23 cellular contexts compared by ENCODE assay signal in genomic region chr20:33611106-33611505, GRCh38. TPM values are rescaled to one million over a fixed set of nuclear protein-coding genes. Genes with fewer than 3 reads are reported as not detected.
"Had no signal": no experiment of that assay in that cellular context is flagged by ENCODE, and none has a peak within 500 bp of the region (broad histone marks: within the 10 kb centered on the region; RNA-seq: fewer than 3 reads in every experiment).

No MANE protein-coding gene starts in this region.

- H3K9ac ChIP-seq: parathyroid adenoma had no signal

- H3K79me2 ChIP-seq: parathyroid adenoma had no signal

- H3K4me1 Mint-ChIP-seq: immature natural killer cell; nephron progenitor cell; stimulated activated naive CD8-positive, alpha-beta T cell treated with anti-CD3 and anti-CD28 coated beads, Interleukin-15, amount 100 ng/mL, for 72 hours had no signal

- H3K9me3 ChIP-seq: esophagus muscularis mucosa, gastrocnemius medialis, prostate gland, sigmoid colon, testis, transverse colon had no signal

- H3K4me3 Mint-ChIP-seq: effector memory CD8-positive, alpha-beta T cell; immature natural killer cell; naive thymus-derived CD4-positive, alpha-beta T cell; nephron progenitor cell; stimulated activated naive B cell treated with anti-CD40 and anti-IgM and Interleukin-4, amounts not matched to agents 10 μg/mL and 1 μg/mL and 100 μg/mL, for 72 hours; stimulated activated naive CD8-positive, alpha-beta T cell treated with anti-CD3 and anti-CD28 coated beads, Interleukin-15, amount 100 ng/mL, for 72 hours had no signal

- H3K27me3 ChIP-seq: esophagus muscularis mucosa, gastrocnemius medialis, sigmoid colon, testis, transverse colon had no signal

- H3K9me3 Mint-ChIP-seq: effector memory CD8-positive, alpha-beta T cell; immature natural killer cell; naive thymus-derived CD4-positive, alpha-beta T cell; nephron progenitor cell; stimulated activated naive B cell treated with anti-CD40 and anti-IgM and Interleukin-4, amounts not matched to agents 10 μg/mL and 1 μg/mL and 100 μg/mL, for 72 hours; stimulated activated naive CD8-positive, alpha-beta T cell treated with anti-CD3 and anti-CD28 coated beads, Interleukin-15, amount 100 ng/mL, for 72 hours had no signal

- H3K27ac ChIP-seq: epithelial cell of prostate, esophagus muscularis mucosa, gastrocnemius medialis, parathyroid adenoma, sigmoid colon, skin epidermis, testis, transverse colon had no signal

- ATAC-seq: effector memory CD8-positive, alpha-beta T cell; gastrocnemius medialis; naive thymus-derived CD4-positive, alpha-beta T cell; stimulated activated naive B cell treated with anti-CD40 and anti-IgM and Interleukin-4, amounts not matched to agents 10 μg/mL and 1 μg/mL and 100 μg/mL, for 72 hours; stimulated activated naive CD8-positive, alpha-beta T cell treated with anti-CD3 and anti-CD28 coated beads, Interleukin-15, amount 100 ng/mL, for 72 hours had no signal

- H3K27ac Mint-ChIP-seq: nephron progenitor cell had no signal

- H3K4me3 ChIP-seq: esophagus muscularis mucosa, gastrocnemius medialis, prostate gland, sigmoid colon, skin epidermis, testis, transverse colon had no signal

- DNase-seq: effector memory CD8-positive, alpha-beta T cell; gastrocnemius medialis; immature natural killer cell; naive thymus-derived CD4-positive, alpha-beta T cell; nephron progenitor cell; sigmoid colon; stimulated activated CD4-positive, alpha-beta T cell treated with anti-CD3 and anti-CD28 coated beads, Interleukin-2, amount 100 ng/mL, for 24 hours; stimulated activated CD4-positive, alpha-beta T cell treated with anti-CD3 and anti-CD28 coated beads, Interleukin-4, amount 100 ng/mL, for 4 hours; stimulated activated naive B cell treated with anti-CD40 and anti-IgM and Interleukin-4, amounts not matched to agents 10 μg/mL and 1 μg/mL and 100 μg/mL, for 72 hours; stimulated activated naive CD8-positive, alpha-beta T cell treated with anti-CD3 and anti-CD28 coated beads, Interleukin-15, amount 100 ng/mL, for 72 hours; testis; transverse colon had no signal

- H2AFZ ChIP-seq: parathyroid adenoma had no signal

- H3K27me3 Mint-ChIP-seq: effector memory CD8-positive, alpha-beta T cell; naive thymus-derived CD4-positive, alpha-beta T cell; stimulated activated naive B cell treated with anti-CD40 and anti-IgM and Interleukin-4, amounts not matched to agents 10 μg/mL and 1 μg/mL and 100 μg/mL, for 72 hours; stimulated activated naive CD8-positive, alpha-beta T cell treated with anti-CD3 and anti-CD28 coated beads, Interleukin-15, amount 100 ng/mL, for 72 hours had no signal

- H3K4me1 ChIP-seq: esophagus muscularis mucosa, gastrocnemius medialis, parathyroid adenoma, testis had no signal

RNA-seq across cellular contexts. Expression of gene C20orf144, which starts 51.0 kb away (rescaled TPM):
- total RNA-seq: gastrocnemius medialis, liver, mesenteric fat pad, omental fat pad, renal cortical epithelial cell, subcutaneous adipose tissue, transverse colon, ureter had no signal
- polyA plus RNA-seq: liver had no signal
